ENCODE assay signal across 19 cellular contexts in the genomic region with DNA sequence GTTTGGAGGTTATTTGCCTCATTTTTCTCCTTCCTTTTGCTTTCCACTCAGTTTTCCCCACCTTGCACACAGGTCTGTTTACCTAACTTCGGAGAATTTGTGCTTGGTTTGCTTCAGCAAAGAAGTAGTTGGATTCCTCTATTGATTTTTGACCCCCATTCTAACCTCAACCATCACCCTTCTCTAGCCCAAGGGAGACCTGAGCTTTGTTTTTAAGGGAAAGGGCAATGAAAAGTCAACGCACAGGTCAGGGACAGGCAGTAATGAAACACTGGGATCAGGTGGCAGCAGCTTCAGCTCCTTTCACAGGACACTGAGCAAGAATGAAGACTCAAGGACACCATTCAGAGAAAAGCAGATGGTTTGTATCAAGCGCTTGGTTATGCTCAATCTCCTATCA.
"Had no signal": no experiment of that assay in that cellular context is flagged by ENCODE, and none has a peak within 500 bp of the region (broad histone marks: within the 10 kb centered on the region; RNA-seq: fewer than 3 reads in every experiment).

No MANE protein-coding gene starts in this region.

- H3K4me3 Mint-ChIP-seq: endodermal cell; natural killer cell treated with Interleukin-12 subunit alpha and Interleukin-12 subunit beta and Interleukin-15 and Interleukin-18, amount 100 ng/mL, for 72 hours had no signal

- H3K4me3 ChIP-seq: colonic mucosa, heart left ventricle, right atrium auricular region, smooth muscle cell, tibial artery, upper lobe of left lung, uterus had no signal

- H3K36me3 ChIP-seq: colonic mucosa, heart left ventricle, right atrium auricular region, tibial artery, upper lobe of left lung, uterus had no signal

- ATAC-seq: heart left ventricle; left colon; natural killer cell treated with Interleukin-12 subunit alpha and Interleukin-12 subunit beta and Interleukin-15 and Interleukin-18, amount 100 ng/mL, for 72 hours had no signal

- H3K27me3 ChIP-seq: colonic mucosa, heart left ventricle, right atrium auricular region, tibial artery, upper lobe of left lung, uterus had no signal

- DNase-seq: cerebellar nuclear complex; colonic mucosa; effector CD4-positive, alpha-beta T cell; endodermal cell; erythroblast; foreskin melanocyte; heart left ventricle; hippocampal formation; left colon; mammary epithelial cell; posterior cingulate gyrus; stimulated activated CD4-positive, alpha-beta T cell treated with anti-CD3 and anti-CD28 coated beads, Interleukin-2, amount 100 ng/mL, for 48 hours; stimulated activated naive CD4-positive, alpha-beta T cell treated with Interleukin-2 at 50 U/mL for 16 hours; tibial artery; upper lobe of left lung; uterus had no signal

- H3K36me3 Mint-ChIP-seq: natural killer cell treated with Interleukin-12 subunit alpha and Interleukin-12 subunit beta and Interleukin-15 and Interleukin-18, amount 100 ng/mL, for 72 hours had no signal

- H3K27ac Mint-ChIP-seq: endodermal cell; natural killer cell treated with Interleukin-12 subunit alpha and Interleukin-12 subunit beta and Interleukin-15 and Interleukin-18, amount 100 ng/mL, for 72 hours had no signal

- H3K9me3 ChIP-seq: colonic mucosa, heart left ventricle, right atrium auricular region, tibial artery, upper lobe of left lung, uterus had no signal

- H3K9me3 Mint-ChIP-seq: endodermal cell; natural killer cell treated with Interleukin-12 subunit alpha and Interleukin-12 subunit beta and Interleukin-15 and Interleukin-18, amount 100 ng/mL, for 72 hours had no signal

- H3K4me1 ChIP-seq: colonic mucosa, uterus had no signal

- H3K27ac ChIP-seq: colonic mucosa, tibial artery, upper lobe of left lung, uterus had no signal
